Comparison of ENCODE assay signal across 1 cellular context in the genomic region with DNA sequence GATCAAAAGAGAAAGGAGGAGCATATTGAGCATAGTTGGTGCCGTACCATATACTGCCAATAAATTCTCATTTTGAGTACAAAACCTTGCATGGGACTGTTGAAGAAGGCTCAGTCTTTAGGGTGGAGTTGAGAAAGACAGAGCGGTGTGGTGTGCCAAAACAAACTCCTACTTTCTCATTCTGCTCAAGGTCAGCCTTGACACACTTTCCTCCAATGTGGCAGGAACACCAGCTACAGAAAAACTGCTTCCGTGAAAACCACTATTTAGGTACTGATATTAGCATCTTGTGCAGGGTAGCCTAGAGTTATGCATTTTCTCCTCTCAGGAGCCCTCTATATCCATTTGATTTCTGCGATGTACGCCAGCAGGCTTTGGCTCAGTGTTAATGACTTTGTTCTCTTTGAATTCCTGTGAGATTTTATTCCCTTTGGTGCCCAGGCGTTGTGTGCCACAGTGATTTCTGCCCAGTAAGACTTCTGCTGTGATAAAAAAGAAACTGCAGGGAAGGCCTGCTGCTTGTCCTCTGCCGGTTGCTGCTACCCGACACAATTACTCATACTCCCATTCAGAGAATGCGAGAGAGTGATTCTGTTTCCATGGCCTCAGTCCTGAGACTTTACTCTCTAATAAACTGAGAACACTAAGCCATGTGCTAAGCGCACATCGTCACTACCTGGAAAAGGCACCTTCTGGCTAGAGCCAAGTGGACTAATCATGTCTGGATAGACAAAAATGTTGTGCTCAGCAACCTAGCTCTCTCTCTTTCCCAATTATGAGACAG.
TF ChIP-seq lines count a peak whose summit lies in the region.

No MANE protein-coding gene starts in this region.

TF ChIP-seq in H1, 55 proteins besides CTCF, POLR2A, EP300 and RAD21 (continued from another document):
- TF ChIP-seq, protein P1, sequence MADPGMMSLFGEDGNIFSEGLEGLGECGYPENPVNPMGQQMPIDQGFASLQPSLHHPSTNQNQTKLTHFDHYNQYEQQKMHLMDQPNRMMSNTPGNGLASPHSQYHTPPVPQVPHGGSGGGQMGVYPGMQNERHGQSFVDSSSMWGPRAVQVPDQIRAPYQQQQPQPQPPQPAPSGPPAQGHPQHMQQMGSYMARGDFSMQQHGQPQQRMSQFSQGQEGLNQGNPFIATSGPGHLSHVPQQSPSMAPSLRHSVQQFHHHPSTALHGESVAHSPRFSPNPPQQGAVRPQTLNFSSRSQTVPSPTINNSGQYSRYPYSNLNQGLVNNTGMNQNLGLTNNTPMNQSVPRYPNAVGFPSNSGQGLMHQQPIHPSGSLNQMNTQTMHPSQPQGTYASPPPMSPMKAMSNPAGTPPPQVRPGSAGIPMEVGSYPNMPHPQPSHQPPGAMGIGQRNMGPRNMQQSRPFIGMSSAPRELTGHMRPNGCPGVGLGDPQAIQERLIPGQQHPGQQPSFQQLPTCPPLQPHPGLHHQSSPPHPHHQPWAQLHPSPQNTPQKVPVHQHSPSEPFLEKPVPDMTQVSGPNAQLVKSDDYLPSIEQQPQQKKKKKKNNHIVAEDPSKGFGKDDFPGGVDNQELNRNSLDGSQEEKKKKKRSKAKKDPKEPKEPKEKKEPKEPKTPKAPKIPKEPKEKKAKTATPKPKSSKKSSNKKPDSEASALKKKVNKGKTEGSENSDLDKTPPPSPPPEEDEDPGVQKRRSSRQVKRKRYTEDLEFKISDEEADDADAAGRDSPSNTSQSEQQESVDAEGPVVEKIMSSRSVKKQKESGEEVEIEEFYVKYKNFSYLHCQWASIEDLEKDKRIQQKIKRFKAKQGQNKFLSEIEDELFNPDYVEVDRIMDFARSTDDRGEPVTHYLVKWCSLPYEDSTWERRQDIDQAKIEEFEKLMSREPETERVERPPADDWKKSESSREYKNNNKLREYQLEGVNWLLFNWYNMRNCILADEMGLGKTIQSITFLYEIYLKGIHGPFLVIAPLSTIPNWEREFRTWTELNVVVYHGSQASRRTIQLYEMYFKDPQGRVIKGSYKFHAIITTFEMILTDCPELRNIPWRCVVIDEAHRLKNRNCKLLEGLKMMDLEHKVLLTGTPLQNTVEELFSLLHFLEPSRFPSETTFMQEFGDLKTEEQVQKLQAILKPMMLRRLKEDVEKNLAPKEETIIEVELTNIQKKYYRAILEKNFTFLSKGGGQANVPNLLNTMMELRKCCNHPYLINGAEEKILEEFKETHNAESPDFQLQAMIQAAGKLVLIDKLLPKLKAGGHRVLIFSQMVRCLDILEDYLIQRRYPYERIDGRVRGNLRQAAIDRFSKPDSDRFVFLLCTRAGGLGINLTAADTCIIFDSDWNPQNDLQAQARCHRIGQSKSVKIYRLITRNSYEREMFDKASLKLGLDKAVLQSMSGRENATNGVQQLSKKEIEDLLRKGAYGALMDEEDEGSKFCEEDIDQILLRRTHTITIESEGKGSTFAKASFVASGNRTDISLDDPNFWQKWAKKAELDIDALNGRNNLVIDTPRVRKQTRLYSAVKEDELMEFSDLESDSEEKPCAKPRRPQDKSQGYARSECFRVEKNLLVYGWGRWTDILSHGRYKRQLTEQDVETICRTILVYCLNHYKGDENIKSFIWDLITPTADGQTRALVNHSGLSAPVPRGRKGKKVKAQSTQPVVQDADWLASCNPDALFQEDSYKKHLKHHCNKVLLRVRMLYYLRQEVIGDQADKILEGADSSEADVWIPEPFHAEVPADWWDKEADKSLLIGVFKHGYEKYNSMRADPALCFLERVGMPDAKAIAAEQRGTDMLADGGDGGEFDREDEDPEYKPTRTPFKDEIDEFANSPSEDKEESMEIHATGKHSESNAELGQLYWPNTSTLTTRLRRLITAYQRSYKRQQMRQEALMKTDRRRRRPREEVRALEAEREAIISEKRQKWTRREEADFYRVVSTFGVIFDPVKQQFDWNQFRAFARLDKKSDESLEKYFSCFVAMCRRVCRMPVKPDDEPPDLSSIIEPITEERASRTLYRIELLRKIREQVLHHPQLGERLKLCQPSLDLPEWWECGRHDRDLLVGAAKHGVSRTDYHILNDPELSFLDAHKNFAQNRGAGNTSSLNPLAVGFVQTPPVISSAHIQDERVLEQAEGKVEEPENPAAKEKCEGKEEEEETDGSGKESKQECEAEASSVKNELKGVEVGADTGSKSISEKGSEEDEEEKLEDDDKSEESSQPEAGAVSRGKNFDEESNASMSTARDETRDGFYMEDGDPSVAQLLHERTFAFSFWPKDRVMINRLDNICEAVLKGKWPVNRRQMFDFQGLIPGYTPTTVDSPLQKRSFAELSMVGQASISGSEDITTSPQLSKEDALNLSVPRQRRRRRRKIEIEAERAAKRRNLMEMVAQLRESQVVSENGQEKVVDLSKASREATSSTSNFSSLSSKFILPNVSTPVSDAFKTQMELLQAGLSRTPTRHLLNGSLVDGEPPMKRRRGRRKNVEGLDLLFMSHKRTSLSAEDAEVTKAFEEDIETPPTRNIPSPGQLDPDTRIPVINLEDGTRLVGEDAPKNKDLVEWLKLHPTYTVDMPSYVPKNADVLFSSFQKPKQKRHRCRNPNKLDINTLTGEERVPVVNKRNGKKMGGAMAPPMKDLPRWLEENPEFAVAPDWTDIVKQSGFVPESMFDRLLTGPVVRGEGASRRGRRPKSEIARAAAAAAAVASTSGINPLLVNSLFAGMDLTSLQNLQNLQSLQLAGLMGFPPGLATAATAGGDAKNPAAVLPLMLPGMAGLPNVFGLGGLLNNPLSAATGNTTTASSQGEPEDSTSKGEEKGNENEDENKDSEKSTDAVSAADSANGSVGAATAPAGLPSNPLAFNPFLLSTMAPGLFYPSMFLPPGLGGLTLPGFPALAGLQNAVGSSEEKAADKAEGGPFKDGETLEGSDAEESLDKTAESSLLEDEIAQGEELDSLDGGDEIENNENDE (IDR thresholded peaks at IDR 0.05; ENCODE audit: insufficient replicate concordance, low read length): no peak
- TF ChIP-seq EZH2 (IDR thresholded peaks at IDR 0.05; ENCODE audit: low read depth, low read length, severe bottlenecking) (no peak), TAF7 (optimal IDR thresholded peaks at IDR 0.05; ENCODE audit: borderline replicate concordance, low read depth, low read length) (no peak), SIRT6 (IDR thresholded peaks at IDR 0.05; ENCODE audit: low read length) (no peak), MAFK (IDR thresholded peaks at IDR 0.05; ENCODE audit: low read depth, low read length) (no peak), CBX8 (IDR thresholded peaks at IDR 0.05; ENCODE audit: borderline replicate concordance, low read depth, low read length) (no peak), SIN3A (conservative IDR thresholded peaks at IDR 0.05 in 1 of 2, IDR thresholded peaks at IDR 0.05 in 1 of 2; ENCODE audit: low read depth in 1 of 2, low read length in 2 of 2) (no peak), SP4 (IDR thresholded peaks at IDR 0.05; ENCODE audit: low read length) (no peak), TBP (IDR thresholded peaks at IDR 0.05; ENCODE audit: low read depth, low read length) (no peak), FOSL1 (IDR thresholded peaks at IDR 0.05; ENCODE audit: insufficient read depth, low read depth, low read length) (no peak), SIX5 (IDR thresholded peaks at IDR 0.05; ENCODE audit: low read depth, low read length) (no peak), USF2 (IDR thresholded peaks at IDR 0.05; ENCODE audit: low read length) (no peak), KDM5A (IDR thresholded peaks at IDR 0.05; ENCODE audit: low read length) (no peak), TAF1 (IDR thresholded peaks at IDR 0.05; ENCODE audit: low read depth, low read length) (no peak), JUND (IDR thresholded peaks at IDR 0.05; ENCODE audit: low read length) (no peak)
